Comparison of ENCODE assay signal across 15 cellular contexts in the genomic region with DNA sequence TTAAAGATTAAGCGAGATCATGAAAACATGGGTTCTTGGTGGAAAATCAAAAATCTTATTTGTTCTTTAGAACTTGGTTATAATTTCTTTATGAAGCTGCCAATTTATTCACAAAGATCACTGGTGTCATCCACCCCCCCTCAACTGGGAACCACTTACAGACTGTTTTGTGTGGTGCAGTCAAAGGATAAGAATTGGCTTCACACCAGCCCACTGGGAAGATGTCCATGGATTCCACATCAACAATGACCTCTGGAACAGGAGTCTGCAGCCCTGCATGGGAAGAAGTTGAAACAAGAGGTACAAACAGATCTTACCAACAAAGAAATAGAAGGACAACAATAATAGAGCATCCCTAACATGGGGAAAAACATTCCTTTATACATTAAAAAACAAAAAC.
DNase-seq lines count a peak whose midpoint lies in the region; ATAC-seq and TF ChIP-seq lines count a peak whose summit lies in the region.
"Had no signal": no experiment of that assay in that cellular context is flagged by ENCODE, and none has a peak within 500 bp of the region (broad histone marks: within the 10 kb centered on the region; RNA-seq: fewer than 3 reads in every experiment).

No MANE protein-coding gene starts in this region.

- DNase-seq in G401 (ENCODE audit: low spot score) (peak; percentile 4), globus pallidus (ENCODE audit: low spot score) (peak; percentile 76), hippocampal formation (lab: John Stamatoyannopoulos, UW) (peak; percentile 19 to 26), pons (ENCODE audit: low spot score) (peak; percentile 89), progenitor cell of endocrine pancreas (ENCODE audit: low spot score, unreplicated experiment) (no peak), NCI-H2171 (lab: John Stamatoyannopoulos, UW) (no peak)
- DNase-seq in stimulated activated CD4-positive, alpha-beta T cell treated with anti-CD3 and anti-CD28 coated beads, Interleukin-12 subunit alpha, Interleukin-12 subunit beta, amount 100 ng/mL, for 4 hours = no peak
- DNase-seq: ACHN, COR-L47, MM.1S, NCI-H1105, NCI-H2081 treated with DMSO at 0.1 percent for 48 hours had no signal

- peaks cover 19% of the 10 kb centered on the region for H3K4me1 Mint-ChIP-seq in progenitor cell of endocrine pancreas (ENCODE audit: low read depth)

- ATAC-seq in HG03520 (IDR thresholded peaks at IDR 0.05; ENCODE audit: unreplicated experiment) = no peak
- ATAC-seq: GM23338, Panc1 had no signal

- no peak for TF ChIP-seq CTCF in progenitor cell of endocrine pancreas (IDR thresholded peaks at IDR 0.05; ENCODE audit: unreplicated experiment)

- in situ Hi-C loops in G401 (cut with HindIII; ENCODE audit: low sequenced_read_pairs) = no loop called here

- H3K27me3 Mint-ChIP-seq in progenitor cell of endocrine pancreas = peaks cover 24% of the 10 kb centered on the region

- H3K9me3 Mint-ChIP-seq in progenitor cell of endocrine pancreas (ENCODE audit: low read depth) = no peaks in the 10 kb centered on the region
- H3K9me3 Mint-ChIP-seq: GM23338 had no signal

- H3K36me3 Mint-ChIP-seq in progenitor cell of endocrine pancreas (ENCODE audit: insufficient read depth) = peaks cover 9% of the 10 kb centered on the region

- no peak overlapping the region for H3K4me3 Mint-ChIP-seq in progenitor cell of endocrine pancreas (ENCODE audit: low read depth)
- H3K4me3 Mint-ChIP-seq: GM23338 had no signal

- H3K27ac Mint-ChIP-seq in progenitor cell of endocrine pancreas = no peak overlapping the region
- H3K27ac Mint-ChIP-seq: GM23338 had no signal

Comparison
In these comparisons a context has a peak if more than half of its experiments do, and no peak if none do; other contexts are left out.
1. DNase-seq: peak in G401 (single experiment), globus pallidus (single experiment), hippocampal formation (2 of 2) and pons (single experiment); none in stimulated activated CD4-positive, alpha-beta T cell treated with anti-CD3 and anti-CD28 coated beads, Interleukin-12 subunit alpha, Interleukin-12 subunit beta, amount 100 ng/mL, for 4 hours (single experiment), progenitor cell of endocrine pancreas (single experiment) and NCI-H2171 (single experiment).